In the genomic region with DNA sequence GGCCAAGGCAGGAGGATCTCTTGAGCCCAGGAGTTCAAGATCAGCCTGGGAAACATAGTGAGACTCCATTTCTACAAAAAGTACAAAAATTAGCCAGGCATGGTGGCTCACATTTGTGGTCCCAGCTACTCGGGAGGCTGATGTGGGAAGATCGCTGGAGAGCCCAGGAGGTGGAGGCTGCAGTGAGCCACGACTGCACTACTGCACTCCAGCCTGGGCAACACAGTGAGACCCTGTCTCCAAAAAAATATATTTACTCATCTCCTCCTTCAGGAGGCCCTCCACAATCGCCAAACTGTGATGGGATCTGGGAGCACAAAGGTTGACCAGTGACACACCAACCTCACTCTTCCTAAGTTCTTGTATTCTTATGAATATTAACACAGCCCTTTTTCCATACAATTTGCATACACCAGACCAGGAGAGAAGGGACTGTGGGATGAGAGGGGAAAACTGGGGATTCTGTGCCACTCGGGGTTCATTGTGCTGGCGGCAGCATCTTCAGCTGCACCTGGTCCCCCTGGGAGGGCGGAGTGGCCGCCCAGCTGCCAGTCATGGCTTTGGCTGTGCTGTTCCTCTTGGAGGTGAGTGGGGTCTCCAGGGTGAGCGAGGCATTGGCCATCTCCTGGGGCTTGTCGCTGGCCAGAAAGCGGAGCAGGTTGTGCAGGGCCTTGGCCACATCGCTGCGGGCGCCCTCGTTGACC, we compare ENCODE assay signal across 17 cellular contexts. TPM values are rescaled to one million over a fixed set of nuclear protein-coding genes. Genes with fewer than 3 reads are reported as not detected.
DNase-seq lines count a peak whose midpoint lies in the region; ATAC-seq, FAIRE-seq and TF ChIP-seq lines count a peak whose summit lies in the region.
"Had no signal": no experiment of that assay in that cellular context is flagged by ENCODE, and none has a peak within 500 bp of the region (broad histone marks: within the 10 kb centered on the region; RNA-seq: fewer than 3 reads in every experiment).

No MANE protein-coding gene starts in this region.

- no peak for TF ChIP-seq EP300 in K562 (IDR thresholded peaks at IDR 0.05; ENCODE audit: low read length)
- TF ChIP-seq EP300 in sigmoid colon (IDR thresholded peaks at IDR 0.05), result no peak

- no peaks in the 10 kb centered on the region for H3K9me3 Mint-ChIP-seq in activated CD8-positive, alpha-beta memory T cell treated with anti-CD3 and anti-CD28 coated beads, Interleukin-2, amount 10 ng/mL, durations not matched to agents 7 days and 5 days (ENCODE audit: low read depth)

- no peak for FAIRE-seq in K562 (lab: Jason Lieb, UNC)
- FAIRE-seq: D721Med had no signal

- H3K4me1 ChIP-seq in KMS-11 (ENCODE audit: low read depth, poor library complexity, severe bottlenecking) (peaks cover 4% of the 10 kb centered on the region), K562 (replicated peaks in 1 of 2; ENCODE audit: control insufficient read depth in 2 of 2, insufficient read depth in 2 of 2, low read length in 2 of 2) (peaks cover 22 to 23% of the 10 kb centered on the region in 2 experiments), neutrophil (ENCODE audit: control insufficient read depth in 1 of 2, insufficient read depth in 1 of 2, low read depth in 1 of 2, low read length in 1 of 2) (peaks cover 36 to 37% of the 10 kb centered on the region in 2 experiments), mucosa of descending colon (ENCODE audit: low read depth) (no peaks in the 10 kb centered on the region), sigmoid colon (peaks cover 0 to under 1% (median 0%) of the 10 kb centered on the region in 4 donors)

- POLR2A ChIA-PET in K562 (lab: Yijun Ruan, JAX), result interaction anchor here (0.6 to 1.7 kb wide), 2 partner anchors 48 to 52 kb away, joined by 4 to 9 read pairs; no protein-coding TSS in a partner anchor

- H4K20me1 ChIP-seq in KMS-11 (ENCODE audit: insufficient read depth), result no peaks in the 10 kb centered on the region
- H4K20me1 ChIP-seq in K562 (replicated peaks; ENCODE audit: control insufficient read depth, insufficient read depth, low read length), result no peaks in the 10 kb centered on the region
- H4K20me1 ChIP-seq: BLaER1 had no signal

- H3K27ac Mint-ChIP-seq in activated CD8-positive, alpha-beta memory T cell treated with anti-CD3 and anti-CD28 coated beads, Interleukin-2, amount 10 ng/mL, durations not matched to agents 7 days and 5 days, result no peak overlapping the region

- H3K27me3 ChIP-seq in KMS-11 (ENCODE audit: insufficient read depth, low read depth) (peaks cover 57% of the 10 kb centered on the region), K562 (ENCODE audit: control insufficient read depth in 2 of 2, insufficient read depth in 2 of 2, low read length in 2 of 2) (no peaks in the 10 kb centered on the region), neutrophil (peaks cover 13% of the 10 kb centered on the region), sigmoid colon (peaks cover 0 to 48% (median 30%) of the 10 kb centered on the region in 3 donors)

- no peaks in the 10 kb centered on the region for H3K36me3 ChIP-seq in KMS-11 (ENCODE audit: insufficient read depth)
- no peaks in the 10 kb centered on the region for H3K36me3 ChIP-seq in K562 (ENCODE audit: control insufficient read depth, insufficient read depth, low read length)
- H3K36me3 ChIP-seq in neutrophil, result no peaks in the 10 kb centered on the region
- no peaks in the 10 kb centered on the region for H3K36me3 ChIP-seq in mucosa of descending colon (ENCODE audit: low read depth)
- H3K36me3 ChIP-seq in sigmoid colon, result no peaks in the 10 kb centered on the region
- H3K36me3 ChIP-seq: BLaER1 had no signal

- H3K9ac ChIP-seq in KMS-11 (no peak overlapping the region), K562 (ENCODE audit: insufficient read depth in 1 of 2, low read depth in 2 of 2, low read length in 2 of 2) (peak overlapping the region in 1 of 2 experiments; percentile 75; a peak in 2 of 4 replicates)
- H3K9ac ChIP-seq: BLaER1 had no signal

- no peaks in the 10 kb centered on the region for H3K36me3 Mint-ChIP-seq in activated CD8-positive, alpha-beta memory T cell treated with anti-CD3 and anti-CD28 coated beads, Interleukin-2, amount 10 ng/mL, durations not matched to agents 7 days and 5 days
- H3K36me3 Mint-ChIP-seq: CD8-positive, alpha-beta memory T cell had no signal

- 12% methylated on average over 15 of the region's 15 CpGs for WGBS in K562 (ENCODE audit: insufficient coverage, low coverage, missing lambda C conversion rate)
- 58% methylated on average over 15 of the region's 15 CpGs for WGBS in sigmoid colon, 2 donors

- no peak overlapping the region for H3K27ac ChIP-seq in KMS-11
- H3K27ac ChIP-seq in K562 (ENCODE audit: extremely low read depth, low read depth, low read length), result no peak overlapping the region
- H3K27ac ChIP-seq in neutrophil, result peak overlapping the region; percentile 83
- H3K27ac ChIP-seq in sigmoid colon, result no peak overlapping the region
- H3K27ac ChIP-seq: 22Rv1, BLaER1 had no signal

- peaks cover 34% of the 10 kb centered on the region for H3K27me3 Mint-ChIP-seq in activated CD8-positive, alpha-beta memory T cell treated with anti-CD3 and anti-CD28 coated beads, Interleukin-2, amount 10 ng/mL, durations not matched to agents 7 days and 5 days

- ATAC-seq in activated CD8-positive, alpha-beta memory T cell treated with anti-CD3 and anti-CD28 coated beads, Interleukin-2, amount 10 ng/mL, durations not matched to agents 7 days and 5 days, result peak; percentile 22
- ATAC-seq in K562, result peak; percentile 49
- ATAC-seq in mucosa of descending colon, result no peak

- no peak for TF ChIP-seq RAD21 in K562 (CRISPR knock-in tag; conservative IDR thresholded peaks at IDR 0.05 in 1 of 2, IDR thresholded peaks at IDR 0.05 in 1 of 2)

- intact Hi-C loops in K562 (cut with micrococcal nuclease), result loop anchor here (1.0 to 2.0 kb wide), 2 partner anchors 53 to 90 kb away; no protein-coding TSS in a partner anchor
- intact Hi-C loops in mucosa of descending colon (cut with DNase I, micrococcal nuclease), result no loop called here
- intact Hi-C loops in sigmoid colon (cut with DNase I), result no loop called here

- H3K79me2 ChIP-seq in KMS-11 (ENCODE audit: insufficient read depth, low read depth), result no peaks in the 10 kb centered on the region
- H3K79me2 ChIP-seq in K562 (ENCODE audit: control insufficient read depth, insufficient read depth, low read length), result no peaks in the 10 kb centered on the region

- H3K9me3 ChIP-seq in K562 (replicated peaks; ENCODE audit: control insufficient read depth, insufficient read depth, low read depth, low read length), result no peaks in the 10 kb centered on the region
- no peaks in the 10 kb centered on the region for H3K9me3 ChIP-seq in neutrophil
- no peaks in the 10 kb centered on the region for H3K9me3 ChIP-seq in mucosa of descending colon
- no peaks in the 10 kb centered on the region for H3K9me3 ChIP-seq in sigmoid colon
- H3K9me3 ChIP-seq: BLaER1 had no signal

- TF ChIP-seq CTCF in KMS-11 (conservative IDR thresholded peaks at IDR 0.05; ENCODE audit: low read depth, low read length) (no peak), K562 (IDR thresholded peaks at IDR 0.05 in 2 of 3, conservative IDR thresholded peaks at IDR 0.05 in 1 of 3; ENCODE audit: insufficient read depth in 2 of 3, low read depth in 1 of 3, low read length in 3 of 3) (no peak), neutrophil (IDR thresholded peaks at IDR 0.05) (no peak), mucosa of descending colon (IDR thresholded peaks at IDR 0.05) (no peak), sigmoid colon (IDR thresholded peaks at IDR 0.05) (no peak)

- DNase-seq in activated CD8-positive, alpha-beta memory T cell treated with anti-CD3 and anti-CD28 coated beads, Interleukin-2, amount 10 ng/mL, durations not matched to agents 7 days and 5 days, result no peak
- DNase-seq in activated CD8-positive, alpha-beta memory T cell treated with anti-CD3 and anti-CD28 coated beads for 24 hours, result no peak
- peak in 1 of 4 experiments; percentile 30 for DNase-seq in K562 (ENCODE audit: extremely low read depth in 1 of 4, low spot score in 3 of 4)
- DNase-seq in glomerular visceral epithelial cell (ENCODE audit: extremely low spot score), result no peak
- DNase-seq in mucosa of descending colon, result no peak
- no peak for DNase-seq in sigmoid colon
- DNase-seq: CD8-positive, alpha-beta memory T cell; DMS79; MV-4-11; NCI-H1436; NCI-H2171; NCI-H446 treated with DMSO at 0.1 percent for 48 hours had no signal

- CTCF ChIA-PET in activated CD8-positive, alpha-beta memory T cell treated with anti-CD3 and anti-CD28 coated beads, Interleukin-2, amount 10 ng/mL, durations not matched to agents 7 days and 5 days (lab: Charles Lee), result interaction anchor here (0.9 to 1.7 kb wide), 7 partner anchors 10 to 102 kb away, joined by 3 to 14 read pairs (median 4); partner anchors contain the start of genes QPCTL and SNRPD2
- CTCF ChIA-PET in K562 (lab: Yijun Ruan, JAX; ENCODE audit: low intra/inter-chr PET ratio), result interaction anchor here (2.4 kb wide), 1 partner anchor 52 kb away, joined by 25 read pairs; no protein-coding TSS in a partner anchor

- in situ Hi-C loops in K562 (cut with MboI), result no loop called here

- BruUV-seq in K562 (replicated peaks; lab: Mats Ljungman, UMichigan), result no TSS peak

- H3K9me1 ChIP-seq in K562 (ENCODE audit: control insufficient read depth, insufficient read depth, low read length), result no peaks in the 10 kb centered on the region

- peaks cover 15% of the 10 kb centered on the region for H3K4me1 Mint-ChIP-seq in activated CD8-positive, alpha-beta memory T cell treated with anti-CD3 and anti-CD28 coated beads, Interleukin-2, amount 10 ng/mL, durations not matched to agents 7 days and 5 days

- TF ChIP-seq POLR2A in K562 (conservative IDR thresholded peaks at IDR 0.05) (no peak), sigmoid colon (IDR thresholded peaks at IDR 0.05) (no peak)

- H2AFZ ChIP-seq in KMS-11 (ENCODE audit: low read depth), result no peak overlapping the region
- H2AFZ ChIP-seq in K562 (ENCODE audit: low read depth, low read length), result peak overlapping the region; percentile 90

- H3K4me3 ChIP-seq in KMS-11 (IDR thresholded peaks at IDR 0.05; ENCODE audit: insufficient read depth, low read depth, low read length), result no peak overlapping the region
- H3K4me3 ChIP-seq in K562, result no peak overlapping the region
- peak overlapping the region in 1 of 2 experiments; percentile 48 for H3K4me3 ChIP-seq in neutrophil (ENCODE audit: low read depth in 1 of 2, low read length in 1 of 2)
- no peak overlapping the region for H3K4me3 ChIP-seq in mucosa of descending colon
- no peak overlapping the region for H3K4me3 ChIP-seq in sigmoid colon
- H3K4me3 ChIP-seq: BLaER1 had no signal

- H3K4me3 Mint-ChIP-seq in activated CD8-positive, alpha-beta memory T cell treated with anti-CD3 and anti-CD28 coated beads, Interleukin-2, amount 10 ng/mL, durations not matched to agents 7 days and 5 days, result no peak overlapping the region

- H3K4me2 ChIP-seq in KMS-11 (0 out of 2 replicates have a peak overlapping the region, but pooled peaks have one; percentile 3), K562 (ENCODE audit: insufficient read depth, low read length) (peak overlapping the region; percentile 69)
- H3K4me2 ChIP-seq: BLaER1 had no signal

RNA-seq across cellular contexts. Expression of gene OPA3, which starts 5.8 kb away (rescaled TPM):
- 10 to 100 TPM; 13.4 to 16.7 TPM for total RNA-seq in activated CD8-positive, alpha-beta memory T cell treated with anti-CD3 and anti-CD28 coated beads, Interleukin-2, amount 10 ng/mL, durations not matched to agents 7 days and 5 days
- total RNA-seq in K562 (2011; cell fraction: chromatin; rRNA removed; ENCODE audit: low replicate concordance), result 15.8 and 30.8 TPM in 2 replicates
- 9.5 TPM in 2 replicates for total RNA-seq in K562 (2011; cell fraction: nucleolus; rRNA removed)
- total RNA-seq in K562 (2011; cell fraction: nucleoplasm; rRNA removed), result 10.4 and 11.7 TPM in 2 replicates
- total RNA-seq in K562 (2014; rRNA removed) (5.5 and 7.7 TPM in 2 replicates), K562 (2014; rRNA removed; fragmentation: Illumina TruSeq; extraction: Trizol) (8.4 and 9.0 TPM in 2 replicates), K562 (2015; rRNA removed; fragmentation: Illumina TruSeq; extraction: Trizol) (12.2 and 12.9 TPM in 2 replicates), K562 (2021) (16.8 and 18.8 TPM in 2 replicates), mucosa of descending colon (10 to 100 TPM; 12.1 to 16.4 (median 13.4) TPM), sigmoid colon (1 to 10 TPM; 5.4 to 9.9 (median 8.1) TPM)
- polyA plus RNA-seq in K562 (2011; rRNA removed) (14.2 and 16.4 TPM in 2 replicates), K562 (2014; fragmentation: Illumina TruSeq; extraction: Trizol) (10.6 and 12.6 TPM in 2 replicates), K562 (2014; fragmentation: Nextera tagmentation; extraction: Ambion mirVana) (1 to 10 TPM; 1.4 to 2.1 TPM), K562 (2014; rRNA removed) (7.0 and 9.3 TPM in 2 replicates), sigmoid colon (10 to 100 TPM in 1 of 3 donors, 1 to 10 TPM in 2; 3.0 to 11.3 (median 4.4) TPM)
- polyA plus RNA-seq in K562 (2011; cell fraction: cytosol; rRNA removed), result 23.7 and 30.7 TPM in 2 replicates
- 6.1 and 6.4 TPM in 2 replicates for polyA plus RNA-seq in K562 (2011; cell fraction: nucleus; rRNA removed)
- polyA plus RNA-seq in K562 (2012), result 10.3 and 11.1 TPM in 2 replicates
- 11.1 and 13.0 TPM in 2 replicates for polyA minus RNA-seq in K562 (2011; rRNA and poly(A)+ RNA removed)
- polyA minus RNA-seq in K562 (2011; cell fraction: cytosol; rRNA and poly(A)+ RNA removed), result 7.8 and 9.7 TPM in 2 replicates
- 2.0 and 2.2 TPM in 2 replicates for polyA minus RNA-seq in K562 (2011; cell fraction: nucleus; rRNA and poly(A)+ RNA removed)

RNA-seq across cellular contexts. Expression of gene GPR4, which starts 11.6 kb away (rescaled TPM):
- not detected for total RNA-seq in activated CD8-positive, alpha-beta memory T cell treated with anti-CD3 and anti-CD28 coated beads, Interleukin-2, amount 10 ng/mL, durations not matched to agents 7 days and 5 days
- total RNA-seq in K562 (2011; cell fraction: chromatin; rRNA removed; ENCODE audit: low replicate concordance), result 0.12 TPM in 2 replicates
- not detected in 2 replicates for total RNA-seq in K562 (2011; cell fraction: nucleolus; rRNA removed)
- not detected in 2 replicates for total RNA-seq in K562 (2011; cell fraction: nucleoplasm; rRNA removed)
- total RNA-seq in K562 (2014; rRNA removed), result not detected in 2 replicates
- total RNA-seq in K562 (2014; rRNA removed; fragmentation: Illumina TruSeq; extraction: Trizol), result not detected in 2 replicates
- total RNA-seq in K562 (2015; rRNA removed; fragmentation: Illumina TruSeq; extraction: Trizol), result not detected in 2 replicates
- total RNA-seq in K562 (2021), result 0.07 and 0.09 TPM in 2 replicates
- polyA plus RNA-seq in K562 (2011; rRNA removed), result 0.03 TPM in 1 of 2 replicates, not detected in the other
- polyA plus RNA-seq in K562 (2011; cell fraction: cytosol; rRNA removed), result 0.03 TPM in 1 of 2 replicates, not detected in the other
- 0.06 TPM in 2 replicates for polyA plus RNA-seq in K562 (2011; cell fraction: nucleus; rRNA removed)
- polyA plus RNA-seq in K562 (2012), result 0.16 and 0.21 TPM in 2 replicates
- 0.04 and 0.12 TPM in 2 replicates for polyA plus RNA-seq in K562 (2014; fragmentation: Illumina TruSeq; extraction: Trizol)
- not detected for polyA plus RNA-seq in K562 (2014; fragmentation: Nextera tagmentation; extraction: Ambion mirVana)
- 0.03 TPM in 1 of 2 replicates, not detected in the other for polyA plus RNA-seq in K562 (2014; rRNA removed)
- not detected in 2 replicates for polyA minus RNA-seq in K562 (2011; rRNA and poly(A)+ RNA removed)
- polyA minus RNA-seq in K562 (2011; cell fraction: cytosol; rRNA and poly(A)+ RNA removed), result not detected in 2 replicates
- polyA minus RNA-seq in K562 (2011; cell fraction: nucleus; rRNA and poly(A)+ RNA removed), result 0.13 TPM in 1 of 2 replicates, not detected in the other
- total RNA-seq in mucosa of descending colon, result 1 to 10 TPM in 2 of 3 donors, under 1 TPM in 1; 0.84 to 1.0 (median 1.0) TPM
- total RNA-seq in sigmoid colon, result 1 to 10 TPM in 1 of 4 donors, under 1 TPM in 3; 0.55 to 1.9 (median 0.85) TPM
- 1 to 10 TPM in 2 of 3 donors, under 1 TPM in 1; 0.46 to 1.8 (median 1.8) TPM for polyA plus RNA-seq in sigmoid colon
- total RNA-seq: CD8-positive, alpha-beta memory T cell had no signal
- polyA plus RNA-seq: CD8-positive, alpha-beta memory T cell had no signal

RNA-seq across cellular contexts. Expression of gene EML2, which starts 48.7 kb away (rescaled TPM):
- total RNA-seq in activated CD8-positive, alpha-beta memory T cell treated with anti-CD3 and anti-CD28 coated beads, Interleukin-2, amount 10 ng/mL, durations not matched to agents 7 days and 5 days, result 100 to 1,000 TPM; 122 to 128 TPM
- total RNA-seq in K562 (2011; cell fraction: chromatin; rRNA removed; ENCODE audit: low replicate concordance), result 111 and 247 TPM in 2 replicates
- 153 and 167 TPM in 2 replicates for total RNA-seq in K562 (2011; cell fraction: nucleolus; rRNA removed)
- 116 and 121 TPM in 2 replicates for total RNA-seq in K562 (2011; cell fraction: nucleoplasm; rRNA removed)
- total RNA-seq in K562 (2014; rRNA removed) (38.8 and 45.0 TPM in 2 replicates), K562 (2014; rRNA removed; fragmentation: Illumina TruSeq; extraction: Trizol) (13.0 and 16.7 TPM in 2 replicates), K562 (2015; rRNA removed; fragmentation: Illumina TruSeq; extraction: Trizol) (19.6 and 21.6 TPM in 2 replicates), K562 (2021) (56.3 and 69.6 TPM in 2 replicates), mucosa of descending colon (100 to 1,000 TPM in 1 of 3 donors, 10 to 100 TPM in 2; 59.9 to 119 (median 79.1) TPM), sigmoid colon (10 to 100 TPM; 10.4 to 34.6 (median 14.7) TPM)
- polyA plus RNA-seq in K562 (2011; rRNA removed) (24.8 and 42.3 TPM in 2 replicates), K562 (2014; fragmentation: Illumina TruSeq; extraction: Trizol) (30.7 and 40.9 TPM in 2 replicates), K562 (2014; fragmentation: Nextera tagmentation; extraction: Ambion mirVana) (1 to 10 TPM; 2.6 to 2.7 TPM), K562 (2014; rRNA removed) (50.9 and 53.9 TPM in 2 replicates), sigmoid colon (10 to 100 TPM; 40.2 to 75.6 (median 40.5) TPM)
- 33.6 and 35.3 TPM in 2 replicates for polyA plus RNA-seq in K562 (2011; cell fraction: cytosol; rRNA removed)
- 183 and 277 TPM in 2 replicates for polyA plus RNA-seq in K562 (2011; cell fraction: nucleus; rRNA removed)
- polyA plus RNA-seq in K562 (2012), result 52.0 and 83.3 TPM in 2 replicates
- polyA minus RNA-seq in K562 (2011; rRNA and poly(A)+ RNA removed), result 17.6 and 20.1 TPM in 2 replicates
- polyA minus RNA-seq in K562 (2011; cell fraction: cytosol; rRNA and poly(A)+ RNA removed), result 23.7 and 26.5 TPM in 2 replicates
- 41.0 and 43.9 TPM in 2 replicates for polyA minus RNA-seq in K562 (2011; cell fraction: nucleus; rRNA and poly(A)+ RNA removed)
